In the genomic region with DNA sequence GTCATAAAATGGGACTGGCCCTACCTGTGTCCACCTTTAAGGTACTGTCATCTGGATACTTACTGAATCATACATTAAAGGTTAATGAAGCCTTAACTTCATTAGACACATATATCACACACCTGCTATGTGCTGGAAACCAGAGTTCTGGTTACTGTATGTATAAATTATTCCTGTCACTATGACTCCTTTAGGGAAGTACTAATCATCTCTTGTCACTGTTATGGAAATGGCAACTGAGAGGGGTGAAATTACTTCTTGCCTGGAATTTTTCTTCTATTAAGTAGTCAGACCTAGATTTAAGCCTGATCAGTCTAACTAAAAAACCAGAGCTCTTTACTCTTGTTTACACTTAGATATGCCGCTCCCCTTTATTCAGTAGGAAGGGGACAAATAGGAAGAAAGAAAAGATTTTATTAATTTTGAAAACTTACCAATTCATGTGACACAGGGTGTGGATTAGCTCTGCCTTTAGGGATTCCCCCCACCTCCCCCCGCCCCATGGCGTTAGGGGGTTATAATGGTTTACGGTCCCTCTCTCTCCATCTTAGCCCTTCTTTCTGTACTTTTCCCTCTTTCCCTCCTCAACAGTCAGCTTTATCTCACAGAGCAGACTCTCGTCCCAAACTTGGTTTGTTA, we compare ENCODE assay signal across 15 cellular contexts.
DNase-seq lines count a peak whose midpoint lies in the region; ATAC-seq and TF ChIP-seq lines count a peak whose summit lies in the region.
"Had no signal": no experiment of that assay in that cellular context is flagged by ENCODE, and none has a peak within 500 bp of the region (broad histone marks: within the 10 kb centered on the region; RNA-seq: fewer than 3 reads in every experiment).

No MANE protein-coding gene starts in this region.

- DNase-seq in natural killer cell treated with Interleukin-12 subunit alpha and Interleukin-12 subunit beta and Interleukin-15 and Interleukin-18, amount 100 ng/mL, for 72 hours (ENCODE audit: low spot score), result no peak
- no peak for DNase-seq in natural killer cell
- DNase-seq in left kidney (ENCODE audit: low read depth, low spot score), result peak; percentile 18
- DNase-seq in sciatic nerve (ENCODE audit: low spot score), result no peak
- no peak for DNase-seq in SIG-M5 treated with dmso at 0.1 percent for 504 hours (lab: John Stamatoyannopoulos, UW; ENCODE audit: unreplicated experiment)
- DNase-seq in DMS79 (lab: John Stamatoyannopoulos, UW), result no peak
- DNase-seq in NCI-H82 treated with DMSO at 0.1 percent for 48 hours (lab: John Stamatoyannopoulos, UW; ENCODE audit: unreplicated experiment), result no peak
- DNase-seq: activated CD4-positive, alpha-beta T cell treated with anti-CD3 and anti-CD28 coated beads for 4 hours; activated naive CD4-positive, alpha-beta T cell treated with Interleukin-2 at 50 U/mL for 16 hours; DND-41; Kasumi-1; NCI-H2029; stimulated activated naive CD8-positive, alpha-beta T cell treated with anti-CD3 and anti-CD28 coated beads, Interleukin-15, amount 100 ng/mL, for 72 hours; T-cell had no signal

- no peak for ATAC-seq in natural killer cell treated with Interleukin-12 subunit alpha and Interleukin-12 subunit beta and Interleukin-15 and Interleukin-18, amount 100 ng/mL, for 72 hours
- ATAC-seq in natural killer cell (no peak), sciatic nerve (peak; percentile 81), HG02588 (IDR thresholded peaks at IDR 0.05; ENCODE audit: unreplicated experiment) (no peak)
- ATAC-seq: stimulated activated naive CD8-positive, alpha-beta T cell treated with anti-CD3 and anti-CD28 coated beads, Interleukin-15, amount 100 ng/mL, for 72 hours; T-cell had no signal

- intact Hi-C loops in natural killer cell (cut with micrococcal nuclease), result no loop called here
- intact Hi-C loops in sciatic nerve (cut with DNase I), result no loop called here

- no peak overlapping the region for H3K4me3 Mint-ChIP-seq in natural killer cell treated with Interleukin-12 subunit alpha and Interleukin-12 subunit beta and Interleukin-15 and Interleukin-18, amount 100 ng/mL, for 72 hours
- no peak overlapping the region for H3K4me3 Mint-ChIP-seq in natural killer cell
- H3K4me3 Mint-ChIP-seq: stimulated activated naive CD8-positive, alpha-beta T cell treated with anti-CD3 and anti-CD28 coated beads, Interleukin-15, amount 100 ng/mL, for 72 hours; T-cell had no signal

- no peaks in the 10 kb centered on the region for H3K9me3 Mint-ChIP-seq in natural killer cell treated with Interleukin-12 subunit alpha and Interleukin-12 subunit beta and Interleukin-15 and Interleukin-18, amount 100 ng/mL, for 72 hours
- peaks cover 0 to 3% of the 10 kb centered on the region in 2 donors for H3K9me3 Mint-ChIP-seq in natural killer cell
- H3K9me3 Mint-ChIP-seq: stimulated activated naive CD8-positive, alpha-beta T cell treated with anti-CD3 and anti-CD28 coated beads, Interleukin-15, amount 100 ng/mL, for 72 hours; T-cell had no signal

- H3K27me3 Mint-ChIP-seq in natural killer cell treated with Interleukin-12 subunit alpha and Interleukin-12 subunit beta and Interleukin-15 and Interleukin-18, amount 100 ng/mL, for 72 hours, result no peaks in the 10 kb centered on the region
- H3K27me3 Mint-ChIP-seq in natural killer cell (ENCODE audit: low read depth in 2 of 2), result no peaks in the 10 kb centered on the region
- H3K27me3 Mint-ChIP-seq: stimulated activated naive CD8-positive, alpha-beta T cell treated with anti-CD3 and anti-CD28 coated beads, Interleukin-15, amount 100 ng/mL, for 72 hours; T-cell had no signal

- peaks cover 16% of the 10 kb centered on the region for H3K36me3 Mint-ChIP-seq in natural killer cell treated with Interleukin-12 subunit alpha and Interleukin-12 subunit beta and Interleukin-15 and Interleukin-18, amount 100 ng/mL, for 72 hours
- H3K36me3 Mint-ChIP-seq in natural killer cell, result peaks cover 17% of the 10 kb centered on the region

- peak overlapping the region; percentile 38 to 57 for H3K27ac Mint-ChIP-seq in natural killer cell treated with Interleukin-12 subunit alpha and Interleukin-12 subunit beta and Interleukin-15 and Interleukin-18, amount 100 ng/mL, for 72 hours
- peak overlapping the region in 1 of 2 donors; percentile 77 for H3K27ac Mint-ChIP-seq in natural killer cell
- H3K27ac Mint-ChIP-seq: stimulated activated naive CD8-positive, alpha-beta T cell treated with anti-CD3 and anti-CD28 coated beads, Interleukin-15, amount 100 ng/mL, for 72 hours had no signal

- peaks cover 41 to 60% of the 10 kb centered on the region in 2 donors for H3K4me1 Mint-ChIP-seq in natural killer cell treated with Interleukin-12 subunit alpha and Interleukin-12 subunit beta and Interleukin-15 and Interleukin-18, amount 100 ng/mL, for 72 hours (ENCODE audit: low read depth in 2 of 2)
- peaks cover 33 to 46% of the 10 kb centered on the region in 2 donors for H3K4me1 Mint-ChIP-seq in natural killer cell

- no peak for TF ChIP-seq CTCF in natural killer cell (IDR thresholded peaks at IDR 0.05)
